Comparison of ENCODE assay signal across 20 cellular contexts in the genomic region with DNA sequence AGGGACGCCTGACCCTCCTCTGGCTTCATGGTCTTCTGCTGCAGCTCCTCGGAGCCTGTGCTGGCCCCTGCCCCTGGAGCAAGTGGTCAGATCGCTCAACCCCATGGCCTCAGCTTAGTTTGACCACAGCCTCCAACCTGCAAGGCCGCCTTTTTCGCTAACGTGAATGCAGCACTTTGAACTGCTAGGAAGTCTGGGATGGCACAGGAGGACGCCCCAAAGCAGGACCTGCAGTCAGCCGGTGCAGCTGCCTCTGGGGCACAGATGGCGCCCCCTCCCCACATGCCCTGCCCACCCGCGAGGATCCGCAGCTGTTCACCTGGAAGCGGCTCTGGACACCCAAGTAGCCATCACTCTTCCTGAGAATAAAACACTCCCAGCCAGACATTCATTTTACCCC.
"Had no signal": no experiment of that assay in that cellular context is flagged by ENCODE, and none has a peak within 500 bp of the region (broad histone marks: within the 10 kb centered on the region; RNA-seq: fewer than 3 reads in every experiment).

No MANE protein-coding gene starts in this region.

- H3K4me3 Mint-ChIP-seq: immature natural killer cell; memory B cell; natural killer cell treated with Interleukin-12 subunit alpha and Interleukin-12 subunit beta and Interleukin-15 and Interleukin-18, amount 100 ng/mL, for 72 hours; stimulated activated memory B cell treated with anti-CD40 and anti-IgM and Interleukin-4, amounts not matched to agents 10 μg/mL and 1 μg/mL and 100 μg/mL, for 72 hours; stimulated activated naive CD8-positive, alpha-beta T cell treated with anti-CD3 and anti-CD28 coated beads, Interleukin-15, Interleukin-2, amounts not matched to agents 100 ng/mL and 50 ng/mL, for 24 hours had no signal

- H3K4me1 ChIP-seq: esophagus muscularis mucosa, gastrocnemius medialis, left ventricle myocardium inferior, lower lobe of right lung, psoas muscle, spleen, testis, transverse colon had no signal

- H3K27ac Mint-ChIP-seq: immature natural killer cell; memory B cell; natural killer cell treated with Interleukin-12 subunit alpha and Interleukin-12 subunit beta and Interleukin-15 and Interleukin-18, amount 100 ng/mL, for 72 hours; stimulated activated memory B cell treated with anti-CD40 and anti-IgM and Interleukin-4, amounts not matched to agents 10 μg/mL and 1 μg/mL and 100 μg/mL, for 72 hours; stimulated activated naive CD8-positive, alpha-beta T cell treated with anti-CD3 and anti-CD28 coated beads, Interleukin-15, Interleukin-2, amounts not matched to agents 100 ng/mL and 50 ng/mL, for 24 hours had no signal

- H3K27ac ChIP-seq: epithelial cell of prostate, esophagus muscularis mucosa, gastrocnemius medialis, left ventricle myocardium inferior, lower lobe of right lung, neutrophil, psoas muscle, spleen, testis, transverse colon had no signal

- ATAC-seq: gastrocnemius medialis; lower lobe of right lung; psoas muscle; stimulated activated memory B cell treated with anti-CD40 and anti-IgM and Interleukin-4, amounts not matched to agents 10 μg/mL and 1 μg/mL and 100 μg/mL, for 72 hours had no signal

- H3K36me3 Mint-ChIP-seq: immature natural killer cell; memory B cell; natural killer cell treated with Interleukin-12 subunit alpha and Interleukin-12 subunit beta and Interleukin-15 and Interleukin-18, amount 100 ng/mL, for 72 hours; stimulated activated memory B cell treated with anti-CD40 and anti-IgM and Interleukin-4, amounts not matched to agents 10 μg/mL and 1 μg/mL and 100 μg/mL, for 72 hours had no signal

- H3K36me3 ChIP-seq: esophagus muscularis mucosa, gastrocnemius medialis, left ventricle myocardium inferior, lower lobe of right lung, neutrophil, spleen, transverse colon had no signal

- H3K9me3 ChIP-seq: esophagus muscularis mucosa, gastrocnemius medialis, left ventricle myocardium inferior, lower lobe of right lung, neutrophil, psoas muscle, spleen, testis, transverse colon had no signal

- H3K9me3 Mint-ChIP-seq: immature natural killer cell; memory B cell; natural killer cell treated with Interleukin-12 subunit alpha and Interleukin-12 subunit beta and Interleukin-15 and Interleukin-18, amount 100 ng/mL, for 72 hours; stimulated activated memory B cell treated with anti-CD40 and anti-IgM and Interleukin-4, amounts not matched to agents 10 μg/mL and 1 μg/mL and 100 μg/mL, for 72 hours; stimulated activated naive CD8-positive, alpha-beta T cell treated with anti-CD3 and anti-CD28 coated beads, Interleukin-15, Interleukin-2, amounts not matched to agents 100 ng/mL and 50 ng/mL, for 24 hours had no signal

- H3K4me1 Mint-ChIP-seq: immature natural killer cell; memory B cell; stimulated activated memory B cell treated with anti-CD40 and anti-IgM and Interleukin-4, amounts not matched to agents 10 μg/mL and 1 μg/mL and 100 μg/mL, for 72 hours had no signal

- H3K4me3 ChIP-seq: esophagus muscularis mucosa, gastrocnemius medialis, left ventricle myocardium inferior, lower lobe of right lung, psoas muscle, spleen, testis, transverse colon had no signal

- H3K27me3 Mint-ChIP-seq: memory B cell; natural killer cell treated with Interleukin-12 subunit alpha and Interleukin-12 subunit beta and Interleukin-15 and Interleukin-18, amount 100 ng/mL, for 72 hours; stimulated activated memory B cell treated with anti-CD40 and anti-IgM and Interleukin-4, amounts not matched to agents 10 μg/mL and 1 μg/mL and 100 μg/mL, for 72 hours; stimulated activated naive CD8-positive, alpha-beta T cell treated with anti-CD3 and anti-CD28 coated beads, Interleukin-15, Interleukin-2, amounts not matched to agents 100 ng/mL and 50 ng/mL, for 24 hours had no signal

- DNase-seq: effector memory CD4-positive, alpha-beta T cell; gastrocnemius medialis; immature natural killer cell; left ventricle myocardium inferior; lower lobe of right lung; midbrain; psoas muscle; stimulated activated CD4-positive, alpha-beta T cell treated with anti-CD3 and anti-CD28 coated beads, Interleukin-15, amount 100 ng/mL, for 24 hours; stimulated activated CD4-positive, alpha-beta T cell treated with anti-CD3 and anti-CD28 coated beads, Interleukin-1b, Interleukin-23, amount 100 ng/mL, for 48 hours; stimulated activated CD4-positive, alpha-beta T cell treated with anti-CD3 and anti-CD28 coated beads, Interleukin-4, amount 100 ng/mL, for 24 hours; testis; transverse colon had no signal

- H3K27me3 ChIP-seq: gastrocnemius medialis, neutrophil, testis, transverse colon had no signal
